ENCODE assay signal across 28 cellular contexts in the genomic region with DNA sequence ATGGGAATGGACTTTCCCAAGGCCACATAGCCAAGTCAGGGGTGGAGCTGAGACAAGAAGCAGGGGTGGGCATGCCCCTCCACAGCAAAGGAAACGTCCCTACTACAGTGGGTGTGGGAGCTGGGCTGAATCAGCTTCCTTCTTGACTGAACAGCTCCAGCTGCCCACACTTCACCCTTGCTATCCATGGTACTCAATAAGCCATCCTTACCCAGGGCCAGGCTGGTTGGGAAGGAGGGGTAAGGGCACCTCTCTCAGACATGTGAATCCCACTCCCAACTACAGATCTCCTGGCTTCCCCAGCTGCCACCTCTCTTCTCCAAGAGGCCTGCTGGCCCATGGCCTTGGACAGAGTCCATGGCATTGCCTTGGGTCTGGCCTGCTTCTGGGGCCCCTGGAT.
"Had no signal": no experiment of that assay in that cellular context is flagged by ENCODE, and none has a peak within 500 bp of the region (broad histone marks: within the 10 kb centered on the region; RNA-seq: fewer than 3 reads in every experiment).

No MANE protein-coding gene starts in this region.

- ATAC-seq: stimulated activated effector memory CD8-positive, alpha-beta T cell treated with anti-CD3 and anti-CD28 coated beads, Interleukin-12 subunit alpha, Interleukin-12 subunit beta, amount 100 ng/mL, for 72 hours; stimulated activated memory B cell treated with anti-CD40 and anti-IgM and Interleukin-4, amounts not matched to agents 10 μg/mL and 1 μg/mL and 100 μg/mL, for 72 hours; stimulated activated naive B cell treated with anti-CD40 and anti-IgM and Interleukin-4, amounts not matched to agents 10 μg/mL and 1 μg/mL and 100 μg/mL, for 72 hours; stimulated activated naive CD8-positive, alpha-beta T cell treated with anti-CD3 and anti-CD28 coated beads, Interleukin-15, amount 100 ng/mL, for 72 hours; stimulated activated naive CD8-positive, alpha-beta T cell treated with anti-CD3 and anti-CD28 coated beads, Interleukin-15, Interleukin-2, amounts not matched to agents 100 U/mL and 50 U/mL, for 24 hours; upper lobe of right lung had no signal

- H3K9me3 Mint-ChIP-seq: stimulated activated effector memory CD8-positive, alpha-beta T cell treated with anti-CD3 and anti-CD28 coated beads, Interleukin-12 subunit alpha, Interleukin-12 subunit beta, amount 100 ng/mL, for 72 hours; stimulated activated memory B cell treated with anti-CD40 and anti-IgM and Interleukin-4, amounts not matched to agents 10 μg/mL and 1 μg/mL and 100 μg/mL, for 72 hours; stimulated activated naive B cell treated with anti-CD40 and anti-IgM and Interleukin-4, amounts not matched to agents 10 μg/mL and 1 μg/mL and 100 μg/mL, for 72 hours; stimulated activated naive CD8-positive, alpha-beta T cell treated with anti-CD3 and anti-CD28 coated beads, Interleukin-15, amount 100 ng/mL, for 72 hours; stimulated activated naive CD8-positive, alpha-beta T cell treated with anti-CD3 and anti-CD28 coated beads, Interleukin-15, Interleukin-2, amounts not matched to agents 100 ng/mL and 50 ng/mL, for 24 hours; type B pancreatic cell had no signal

- H3K4me3 Mint-ChIP-seq: stimulated activated effector memory CD8-positive, alpha-beta T cell treated with anti-CD3 and anti-CD28 coated beads, Interleukin-12 subunit alpha, Interleukin-12 subunit beta, amount 100 ng/mL, for 72 hours; stimulated activated memory B cell treated with anti-CD40 and anti-IgM and Interleukin-4, amounts not matched to agents 10 μg/mL and 1 μg/mL and 100 μg/mL, for 72 hours; stimulated activated naive B cell treated with anti-CD40 and anti-IgM and Interleukin-4, amounts not matched to agents 10 μg/mL and 1 μg/mL and 100 μg/mL, for 72 hours; stimulated activated naive CD8-positive, alpha-beta T cell treated with anti-CD3 and anti-CD28 coated beads, Interleukin-15, amount 100 ng/mL, for 72 hours; stimulated activated naive CD8-positive, alpha-beta T cell treated with anti-CD3 and anti-CD28 coated beads, Interleukin-15, Interleukin-2, amounts not matched to agents 100 ng/mL and 50 ng/mL, for 24 hours; type B pancreatic cell had no signal

- H3K27me3 Mint-ChIP-seq: stimulated activated memory B cell treated with anti-CD40 and anti-IgM and Interleukin-4, amounts not matched to agents 10 μg/mL and 1 μg/mL and 100 μg/mL, for 72 hours; stimulated activated naive B cell treated with anti-CD40 and anti-IgM and Interleukin-4, amounts not matched to agents 10 μg/mL and 1 μg/mL and 100 μg/mL, for 72 hours; stimulated activated naive CD8-positive, alpha-beta T cell treated with anti-CD3 and anti-CD28 coated beads, Interleukin-15, amount 100 ng/mL, for 72 hours; stimulated activated naive CD8-positive, alpha-beta T cell treated with anti-CD3 and anti-CD28 coated beads, Interleukin-15, Interleukin-2, amounts not matched to agents 100 ng/mL and 50 ng/mL, for 24 hours; type B pancreatic cell had no signal

- H3K36me3 Mint-ChIP-seq: type B pancreatic cell had no signal

- H3K36me3 ChIP-seq: thoracic aorta, thyroid gland, transverse colon, uterus had no signal

- H3K27ac Mint-ChIP-seq: stimulated activated effector memory CD8-positive, alpha-beta T cell treated with anti-CD3 and anti-CD28 coated beads, Interleukin-12 subunit alpha, Interleukin-12 subunit beta, amount 100 ng/mL, for 72 hours; stimulated activated memory B cell treated with anti-CD40 and anti-IgM and Interleukin-4, amounts not matched to agents 10 μg/mL and 1 μg/mL and 100 μg/mL, for 72 hours; stimulated activated naive B cell treated with anti-CD40 and anti-IgM and Interleukin-4, amounts not matched to agents 10 μg/mL and 1 μg/mL and 100 μg/mL, for 72 hours; stimulated activated naive CD8-positive, alpha-beta T cell treated with anti-CD3 and anti-CD28 coated beads, Interleukin-15, Interleukin-2, amounts not matched to agents 100 ng/mL and 50 ng/mL, for 24 hours; type B pancreatic cell had no signal

- DNase-seq: stimulated activated CD4-positive, alpha-beta T cell treated with anti-CD3 and anti-CD28 coated beads, Interleukin-2, amount 100 ng/mL, for 48 hours; stimulated activated CD4-positive, alpha-beta T cell treated with anti-CD3 and anti-CD28 coated beads, Interleukin-4, amount 100 ng/mL, for 1 hour; stimulated activated CD4-positive, alpha-beta T cell treated with anti-CD3 and anti-CD28 coated beads, Interleukin-4, amount 100 ng/mL, for 24 hours; stimulated activated CD4-positive, alpha-beta T cell treated with anti-CD3 and anti-CD28 coated beads, Interleukin-4, amount 100 ng/mL, for 4 hours; stimulated activated CD8-positive, alpha-beta memory T cell treated with anti-CD3 and anti-CD28 coated beads, Interleukin-4, amount 100 ng/mL, for 48 hours; stimulated activated naive B cell treated with anti-CD40 and anti-IgM and Interleukin-4, amounts not matched to agents 10 μg/mL and 1 μg/mL and 100 μg/mL, for 72 hours; stimulated activated naive CD4-positive, alpha-beta T cell; stimulated activated naive CD4-positive, alpha-beta T cell treated with Interleukin-2 at 50 U/mL for 16 hours; stimulated activated naive CD8-positive, alpha-beta T cell treated with anti-CD3 and anti-CD28 coated beads, Interleukin-15, amount 100 ng/mL, for 72 hours; stimulated activated naive CD8-positive, alpha-beta T cell treated with anti-CD3 and anti-CD28 coated beads, Interleukin-15, Interleukin-2, amounts not matched to agents 100 U/mL and 50 U/mL, for 24 hours; stomach; substantia nigra; testis; thyroid gland; tibial artery; transverse colon; trophoblast cell; upper lobe of left lung; upper lobe of right lung; uterus had no signal

- H3K27ac ChIP-seq: stomach, suprapubic skin, testis, thoracic aorta, thyroid gland, tibial artery, tibial nerve, transverse colon, upper lobe of left lung, upper lobe of right lung, uterus, vagina had no signal

- H3K9me3 ChIP-seq: stomach, suprapubic skin, testis, thoracic aorta, thyroid gland, tibial artery, tibial nerve, transverse colon, upper lobe of left lung, upper lobe of right lung, uterus, vagina had no signal

- H3K4me1 Mint-ChIP-seq: stimulated activated memory B cell treated with anti-CD40 and anti-IgM and Interleukin-4, amounts not matched to agents 10 μg/mL and 1 μg/mL and 100 μg/mL, for 72 hours; stimulated activated naive B cell treated with anti-CD40 and anti-IgM and Interleukin-4, amounts not matched to agents 10 μg/mL and 1 μg/mL and 100 μg/mL, for 72 hours; stimulated activated naive CD8-positive, alpha-beta T cell treated with anti-CD3 and anti-CD28 coated beads, Interleukin-15, amount 100 ng/mL, for 72 hours had no signal

- H3K4me3 ChIP-seq: stomach, suprapubic skin, testis, thoracic aorta, thyroid gland, tibial artery, tibial nerve, transverse colon, upper lobe of left lung, upper lobe of right lung, uterus, vagina had no signal

- H3K4me1 ChIP-seq: stomach, suprapubic skin, testis, thyroid gland, tibial artery, tibial nerve, transverse colon, upper lobe of left lung, upper lobe of right lung, uterus, vagina had no signal
